8 cellular contexts compared by ENCODE assay signal in the genomic region with DNA sequence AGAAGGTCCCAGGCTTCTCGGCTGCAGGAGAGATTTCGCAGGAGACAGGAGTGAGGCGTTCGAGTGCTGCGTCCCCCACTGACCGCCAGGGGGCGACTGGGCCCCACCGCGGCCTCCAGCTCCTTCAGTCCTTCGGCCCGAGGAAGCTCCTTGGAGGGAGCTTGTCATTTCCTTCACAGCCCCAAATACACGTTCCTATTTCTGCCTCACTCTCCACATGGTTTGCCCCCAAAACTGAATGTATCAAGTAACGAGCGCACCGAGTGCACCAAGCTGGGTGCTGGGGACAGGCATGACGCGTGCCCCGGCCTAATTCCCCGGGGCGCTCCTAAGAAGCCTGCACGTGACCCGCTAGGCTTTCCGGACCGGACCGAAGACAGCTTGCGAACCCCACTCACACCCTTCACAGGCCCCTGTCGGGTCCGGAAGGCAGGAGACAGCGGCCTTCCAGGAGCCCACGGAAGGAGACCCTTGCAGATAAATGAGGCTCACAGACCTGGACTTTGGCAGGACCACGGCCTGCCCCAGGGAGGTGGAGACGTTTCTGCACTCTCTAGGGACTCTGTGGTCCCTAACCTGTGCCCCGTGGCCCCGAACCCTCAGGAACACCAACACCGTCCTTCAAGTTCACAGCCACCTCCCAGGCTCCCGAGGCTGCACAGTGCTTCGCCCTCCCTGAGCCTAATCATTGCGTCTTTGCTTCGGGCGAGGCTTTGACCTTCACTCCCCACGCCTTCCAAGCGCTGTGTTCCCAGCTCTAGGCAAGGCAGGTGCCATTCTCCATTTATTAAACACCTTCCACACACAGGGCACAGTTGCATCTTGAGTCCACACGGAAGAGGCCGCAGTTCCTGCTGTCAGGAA. TPM values are rescaled to one million over a fixed set of nuclear protein-coding genes. Genes with fewer than 3 reads are reported as not detected.
DNase-seq lines count a peak whose midpoint lies in the region; ATAC-seq and TF ChIP-seq lines count a peak whose summit lies in the region.

No MANE protein-coding gene starts in this region.

- H3K79me2 ChIP-seq in MM.1S (ENCODE audit: low read length): no peaks in the 10 kb centered on the region

- H3K9me3 Mint-ChIP-seq in CD4-positive, alpha-beta T cell: no peaks in the 10 kb centered on the region
- H3K9me3 Mint-ChIP-seq in WTC11 (no peaks in the 10 kb centered on the region), endothelial cell (ENCODE audit: unreplicated experiment) (no peaks in the 10 kb centered on the region)
- no peaks in the 10 kb centered on the region for H3K9me3 Mint-ChIP-seq in stimulated activated naive B cell treated with anti-CD40 and anti-IgM and Interleukin-4, amounts not matched to agents 10 μg/mL and 1 μg/mL and 100 μg/mL, for 72 hours

- no peak overlapping the region for H3K4me3 Mint-ChIP-seq in CD4-positive, alpha-beta T cell
- no peak overlapping the region for H3K4me3 Mint-ChIP-seq in WTC11
- H3K4me3 Mint-ChIP-seq in endothelial cell (ENCODE audit: unreplicated experiment): no peak overlapping the region
- no peak overlapping the region for H3K4me3 Mint-ChIP-seq in stimulated activated naive B cell treated with anti-CD40 and anti-IgM and Interleukin-4, amounts not matched to agents 10 μg/mL and 1 μg/mL and 100 μg/mL, for 72 hours

- H3K9me3 ChIP-seq in CD4-positive, alpha-beta T cell (ENCODE audit: control insufficient read depth, low read length): no peaks in the 10 kb centered on the region
- H3K9me3 ChIP-seq in MM.1S (replicated peaks; ENCODE audit: insufficient read depth, low read length): no peaks in the 10 kb centered on the region

- DNase-seq in CD4-positive, alpha-beta T cell: peak in 7 of 10 experiments; percentile 9 to 59 (median 24)
- DNase-seq in MM.1S (peak; percentile 31), WTC11 (ENCODE audit: low spot score) (peak; percentile 86), endothelial cell (ENCODE audit: low spot score) (peak; percentile 82), mesenteric fat pad (ENCODE audit: low spot score) (peak; percentile 89)
- peak; percentile 23 for DNase-seq in stimulated activated naive B cell treated with anti-CD40 and anti-IgM and Interleukin-4, amounts not matched to agents 10 μg/mL and 1 μg/mL and 100 μg/mL, for 72 hours

- peak overlapping the region; percentile 37; the same call in 1 of the 2 replicates for H3K4me2 ChIP-seq in MM.1S (ENCODE audit: low read depth, low read length)

- no peak overlapping the region for H3K27ac ChIP-seq in CD4-positive, alpha-beta T cell (ENCODE audit: low read depth, low read length)
- H3K27ac ChIP-seq in MM.1S (ENCODE audit: low read length): no peak overlapping the region

- H3K27ac Mint-ChIP-seq in CD4-positive, alpha-beta T cell: no peak overlapping the region
- H3K27ac Mint-ChIP-seq in WTC11: no peak overlapping the region
- no peak overlapping the region for H3K27ac Mint-ChIP-seq in endothelial cell (ENCODE audit: unreplicated experiment)
- H3K27ac Mint-ChIP-seq in stimulated activated naive B cell treated with anti-CD40 and anti-IgM and Interleukin-4, amounts not matched to agents 10 μg/mL and 1 μg/mL and 100 μg/mL, for 72 hours: no peak overlapping the region

- CTCF ChIA-PET in CD4-positive, alpha-beta T cell (lab: Charles Lee): no interaction called here
- CTCF ChIA-PET in WTC11 (lab: Charles Lee): interaction anchor here (0.6 to 3.3 kb wide), 53 partner anchors 9 to 749 kb away, joined by 3 to 88 read pairs (median 4); partner anchors contain the start of genes ANKRD36C, ASTL, FAHD2A and PROM2

- peaks cover 8% of the 10 kb centered on the region for H3K27me3 Mint-ChIP-seq in CD4-positive, alpha-beta T cell
- H3K27me3 Mint-ChIP-seq in WTC11 (ENCODE audit: low read depth) (peaks cover 18% of the 10 kb centered on the region), endothelial cell (ENCODE audit: unreplicated experiment) (peaks cover 8% of the 10 kb centered on the region)
- H3K27me3 Mint-ChIP-seq in stimulated activated naive B cell treated with anti-CD40 and anti-IgM and Interleukin-4, amounts not matched to agents 10 μg/mL and 1 μg/mL and 100 μg/mL, for 72 hours: peaks cover 14 to 16% of the 10 kb centered on the region in 2 donors

- intact Hi-C loops in CD4-positive, alpha-beta T cell (cut with DNase I, micrococcal nuclease): no loop called here

- no peaks in the 10 kb centered on the region for H3K4me1 ChIP-seq in MM.1S (ENCODE audit: low read length)

- no peaks in the 10 kb centered on the region for H3K36me3 ChIP-seq in MM.1S (replicated peaks; ENCODE audit: insufficient read depth, low read length)

- no peaks in the 10 kb centered on the region for H3K27me3 ChIP-seq in CD4-positive, alpha-beta T cell (ENCODE audit: control insufficient read depth, insufficient read depth, low read length)
- peaks cover 11% of the 10 kb centered on the region; the same call in 1 of the 2 replicates for H3K27me3 ChIP-seq in MM.1S (replicated peaks; ENCODE audit: insufficient read depth, low read length)

- POLR2A ChIA-PET in CD4-positive, alpha-beta T cell (lab: Charles Lee): no interaction called here
- POLR2A ChIA-PET in WTC11 (lab: Charles Lee): interaction anchor here (0.6 kb wide), 1 partner anchor 206 kb away, joined by 3 read pairs; no protein-coding TSS in a partner anchor

- ATAC-seq in CD4-positive, alpha-beta T cell (ENCODE audit: poor library complexity): peak; percentile 37
- peak; percentile 66 for ATAC-seq in GM19395 (IDR thresholded peaks at IDR 0.05; ENCODE audit: unreplicated experiment)
- ATAC-seq in WTC11: peak; percentile 86
- ATAC-seq in stimulated activated naive B cell treated with anti-CD40 and anti-IgM and Interleukin-4, amounts not matched to agents 10 μg/mL and 1 μg/mL and 100 μg/mL, for 72 hours (replicated peaks): peak; percentile 81 to 90
- ATAC-seq in GM21717 (IDR thresholded peaks at IDR 0.05; ENCODE audit: unreplicated experiment): no peak

- no peaks in the 10 kb centered on the region for H3F3A ChIP-seq in MM.1S (ENCODE audit: insufficient read depth, low read length)

- H4K20me1 ChIP-seq in MM.1S (ENCODE audit: insufficient read depth, low read length): no peaks in the 10 kb centered on the region

- peak overlapping the region; percentile 87 for H2AFZ ChIP-seq in MM.1S (ENCODE audit: low read length)

- H3K36me3 Mint-ChIP-seq in CD4-positive, alpha-beta T cell (ENCODE audit: low read depth): no peaks in the 10 kb centered on the region
- no peaks in the 10 kb centered on the region for H3K36me3 Mint-ChIP-seq in WTC11
- no peaks in the 10 kb centered on the region for H3K36me3 Mint-ChIP-seq in endothelial cell (ENCODE audit: low read depth, unreplicated experiment)
- H3K36me3 Mint-ChIP-seq in stimulated activated naive B cell treated with anti-CD40 and anti-IgM and Interleukin-4, amounts not matched to agents 10 μg/mL and 1 μg/mL and 100 μg/mL, for 72 hours: no peaks in the 10 kb centered on the region

- no peak overlapping the region for H3K9ac ChIP-seq in MM.1S (ENCODE audit: low read length)

- no peak overlapping the region for H3K4me3 ChIP-seq in MM.1S (ENCODE audit: low read length)

- no peaks in the 10 kb centered on the region for H3K9me2 ChIP-seq in MM.1S (replicated peaks; ENCODE audit: insufficient read depth, low read length)

- H3K4me1 Mint-ChIP-seq in CD4-positive, alpha-beta T cell (ENCODE audit: low read depth): no peaks in the 10 kb centered on the region
- H3K4me1 Mint-ChIP-seq in WTC11: no peaks in the 10 kb centered on the region
- no peaks in the 10 kb centered on the region for H3K4me1 Mint-ChIP-seq in endothelial cell (ENCODE audit: unreplicated experiment)
- peaks cover 0 to 5% of the 10 kb centered on the region in 2 donors for H3K4me1 Mint-ChIP-seq in stimulated activated naive B cell treated with anti-CD40 and anti-IgM and Interleukin-4, amounts not matched to agents 10 μg/mL and 1 μg/mL and 100 μg/mL, for 72 hours

- TF ChIP-seq CTCF in CD4-positive, alpha-beta T cell (IDR thresholded peaks at IDR 0.05): peak; percentile 45
- TF ChIP-seq CTCF in MM.1S (IDR thresholded peaks at IDR 0.05; ENCODE audit: low read length): peak; percentile 84
- peak; percentile 96 for TF ChIP-seq CTCF in WTC11 (IDR thresholded peaks at IDR 0.05)
- TF ChIP-seq CTCF in endothelial cell (IDR thresholded peaks at IDR 0.05; ENCODE audit: unreplicated experiment): peak; percentile 91

TF ChIP-seq in WTC11, 78 proteins besides CTCF, POLR2A, EP300 and RAD21:
- TF ChIP-seq ZNF423 (CRISPR knock-in tag; IDR thresholded peaks at IDR 0.05): no peak
- no peak for TF ChIP-seq FOXJ3 (CRISPR knock-in tag; IDR thresholded peaks at IDR 0.05; ENCODE audit: borderline replicate concordance)
- TF ChIP-seq, protein P1, sequence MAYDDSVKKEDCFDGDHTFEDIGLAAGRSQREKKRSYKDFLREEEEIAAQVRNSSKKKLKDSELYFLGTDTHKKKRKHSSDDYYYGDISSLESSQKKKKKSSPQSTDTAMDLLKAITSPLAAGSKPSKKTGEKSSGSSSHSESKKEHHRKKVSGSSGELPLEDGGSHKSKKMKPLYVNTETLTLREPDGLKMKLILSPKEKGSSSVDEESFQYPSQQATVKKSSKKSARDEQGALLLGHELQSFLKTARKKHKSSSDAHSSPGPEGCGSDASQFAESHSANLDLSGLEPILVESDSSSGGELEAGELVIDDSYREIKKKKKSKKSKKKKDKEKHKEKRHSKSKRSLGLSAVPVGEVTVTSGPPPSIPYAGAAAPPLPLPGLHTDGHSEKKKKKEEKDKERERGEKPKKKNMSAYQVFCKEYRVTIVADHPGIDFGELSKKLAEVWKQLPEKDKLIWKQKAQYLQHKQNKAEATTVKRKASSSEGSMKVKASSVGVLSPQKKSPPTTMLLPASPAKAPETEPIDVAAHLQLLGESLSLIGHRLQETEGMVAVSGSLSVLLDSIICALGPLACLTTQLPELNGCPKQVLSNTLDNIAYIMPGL (CRISPR knock-in tag; IDR thresholded peaks at IDR 0.05): peak; percentile 63; the same call in 1 of the 2 replicates

RNA-seq across cellular contexts. Expression of gene FAHD2A, which starts 13.0 kb away (rescaled TPM):
- 10 to 100 TPM; 26.5 to 27.5 TPM for total RNA-seq in CD4-positive, alpha-beta T cell
- total RNA-seq in WTC11 (2021) (39.8 to 47.9 TPM (median 45.4 TPM) in 3 replicates), endothelial cell (ENCODE audit: unreplicated experiment) (34.0 TPM), mesenteric fat pad (18.5 TPM)

Comparison
In these comparisons a context has a peak if more than half of its experiments do, and no peak if none do; other contexts are left out.
1. DNase-seq: peak in every context shown above with its lines; median percentile 89 in mesenteric fat pad; 86 in WTC11; 82 in endothelial cell; 31 in MM.1S; 24 in CD4-positive, alpha-beta T cell; 23 in stimulated activated naive B cell treated with anti-CD40 and anti-IgM and Interleukin-4, amounts not matched to agents 10 μg/mL and 1 μg/mL and 100 μg/mL, for 72 hours.
2. CTCF ChIP-seq: peak in every context shown above with its lines; median percentile 96 in WTC11; 91 in endothelial cell; 84 in MM.1S; 45 in CD4-positive, alpha-beta T cell.